9 cellular contexts compared by ENCODE assay signal in genomic region chr7:41003031-41003925, GRCh38.
DNase-seq lines count a peak whose midpoint lies in the region; ATAC-seq and TF ChIP-seq lines count a peak whose summit lies in the region.
"Had no signal": no experiment of that assay in that cellular context is flagged by ENCODE, and none has a peak within 500 bp of the region (broad histone marks: within the 10 kb centered on the region; RNA-seq: fewer than 3 reads in every experiment).

No MANE protein-coding gene starts in this region.

- intact Hi-C loops in esophagus squamous epithelium (cut with DNase I), result no loop called here

- no peaks in the 10 kb centered on the region for H3K9me3 ChIP-seq in esophagus squamous epithelium

- no peaks in the 10 kb centered on the region for H3K4me1 Mint-ChIP-seq in activated T-cell treated with anti-CD3 and anti-CD28 coated beads, Interleukin-2, amount 50 U/mL, for 24 hours (ENCODE audit: low read depth)

- no peak for TF ChIP-seq POLR2A in esophagus squamous epithelium (IDR thresholded peaks at IDR 0.05)

- no peaks in the 10 kb centered on the region for H3K36me3 ChIP-seq in esophagus squamous epithelium

- H3K4me3 ChIP-seq in esophagus squamous epithelium, result no peak overlapping the region

- no peaks in the 10 kb centered on the region for H3K36me3 Mint-ChIP-seq in activated T-cell treated with anti-CD3 and anti-CD28 coated beads, Interleukin-2, amount 50 U/mL, for 24 hours (ENCODE audit: low read depth)

- TF ChIP-seq CTCF in esophagus squamous epithelium (IDR thresholded peaks at IDR 0.05), result peak in 5 of 6 experiments; percentile 33 to 76 (median 59)

- no peak overlapping the region for H3K27ac ChIP-seq in esophagus squamous epithelium

- no peak overlapping the region for H3K4me3 Mint-ChIP-seq in activated T-cell treated with anti-CD3 and anti-CD28 coated beads, Interleukin-2, amount 50 U/mL, for 24 hours
- H3K4me3 Mint-ChIP-seq: dendritic cell treated with granulocyte-macrophage colony-stimulating factor and Interleukin-4, amounts not matched to agents 40 ng/mL and 50 ng/mL, for 4 days had no signal

- no peak overlapping the region for H3K27ac Mint-ChIP-seq in activated T-cell treated with anti-CD3 and anti-CD28 coated beads, Interleukin-2, amount 50 U/mL, for 24 hours
- H3K27ac Mint-ChIP-seq: dendritic cell treated with granulocyte-macrophage colony-stimulating factor and Interleukin-4, amounts not matched to agents 40 ng/mL and 50 ng/mL, for 4 days had no signal

- H3K27me3 ChIP-seq in esophagus squamous epithelium, result no peaks in the 10 kb centered on the region

- peaks cover 0 to 23% (median 6%) of the 10 kb centered on the region in 3 donors for H3K4me1 ChIP-seq in esophagus squamous epithelium

- 75 to 80% methylated on average over 10 of the region's 10 CpGs for WGBS in esophagus squamous epithelium, 2 donors

- peak; percentile 13 for DNase-seq in activated T-cell treated with anti-CD3 and anti-CD28 coated beads for 48 hours (ENCODE audit: low read depth)
- no peak for DNase-seq in activated T-cell treated with anti-CD3 and anti-CD28 coated beads, Interleukin-2, amount 50 U/mL, for 24 hours
- peak; percentile 39 for DNase-seq in RPMI8226
- no peak for DNase-seq in esophagus squamous epithelium (lab: John Stamatoyannopoulos, UW)
- DNase-seq in pons (ENCODE audit: low spot score), result peak; percentile 36
- no peak for DNase-seq in AG08396 (ENCODE audit: low spot score)
- no peak for DNase-seq in central memory CD4-positive, alpha-beta T cell

- no peaks in the 10 kb centered on the region for H3K27me3 Mint-ChIP-seq in activated T-cell treated with anti-CD3 and anti-CD28 coated beads, Interleukin-2, amount 50 U/mL, for 24 hours
- H3K27me3 Mint-ChIP-seq: dendritic cell treated with granulocyte-macrophage colony-stimulating factor and Interleukin-4, amounts not matched to agents 40 ng/mL and 50 ng/mL, for 4 days had no signal

- H3K9me3 Mint-ChIP-seq in activated T-cell treated with anti-CD3 and anti-CD28 coated beads, Interleukin-2, amount 50 U/mL, for 24 hours, result no peaks in the 10 kb centered on the region
- H3K9me3 Mint-ChIP-seq: dendritic cell treated with granulocyte-macrophage colony-stimulating factor and Interleukin-4, amounts not matched to agents 40 ng/mL and 50 ng/mL, for 4 days had no signal

- ATAC-seq in HG02798 (IDR thresholded peaks at IDR 0.05; ENCODE audit: poor library complexity, unreplicated experiment), result peak; percentile 64

Comparison
In these comparisons a context has a peak if more than half of its experiments do, and no peak if none do; other contexts are left out.
1. DNase-seq: peak in activated T-cell treated with anti-CD3 and anti-CD28 coated beads for 48 hours (single experiment), RPMI8226 (single experiment) and pons (single experiment); none in activated T-cell treated with anti-CD3 and anti-CD28 coated beads, Interleukin-2, amount 50 U/mL, for 24 hours (single experiment), esophagus squamous epithelium (single experiment), AG08396 (single experiment) and central memory CD4-positive, alpha-beta T cell (single experiment).